20 cellular contexts compared by ENCODE assay signal in genomic region chr11:33654594-33654993, GRCh38. TPM values are rescaled to one million over a fixed set of nuclear protein-coding genes. Genes with fewer than 3 reads are reported as not detected.
A peak's percentile ranks its signal among the peaks of the same experiment; 100 is the strongest.
DNase-seq lines count a peak whose midpoint lies in the region; ATAC-seq, FAIRE-seq and TF ChIP-seq lines count a peak whose summit lies in the region.
"Had no signal": no experiment of that assay in that cellular context is flagged by ENCODE, and none has a peak within 500 bp of the region (broad histone marks: within the 10 kb centered on the region; RNA-seq: fewer than 3 reads in every experiment).

No MANE protein-coding gene starts in this region.

- no peaks in the 10 kb centered on the region for H3K9me3 Mint-ChIP-seq in nephron
- H3K9me3 Mint-ChIP-seq: CD14-positive monocyte; CD4-positive, alpha-beta memory T cell; IgD-negative memory B cell had no signal

- H3K36me3 ChIP-seq in GM06990 (ENCODE audit: control insufficient read depth, insufficient read depth, low read length) (no peaks in the 10 kb centered on the region), MM.1S (replicated peaks; ENCODE audit: insufficient read depth, low read length) (no peaks in the 10 kb centered on the region)
- H3K36me3 ChIP-seq: BLaER1, HAP-1 had no signal

- peaks cover 88% of the 10 kb centered on the region for H3K4me1 Mint-ChIP-seq in nephron
- H3K4me1 Mint-ChIP-seq: CD14-positive monocyte; CD4-positive, alpha-beta memory T cell; IgD-negative memory B cell had no signal

- no peaks in the 10 kb centered on the region for H3K36me3 Mint-ChIP-seq in nephron (ENCODE audit: low read depth)
- H3K36me3 Mint-ChIP-seq: CD14-positive monocyte; CD4-positive, alpha-beta memory T cell; IgD-negative memory B cell had no signal

- H3K27me3 ChIP-seq in GM06990 (replicated peaks; ENCODE audit: control insufficient read depth, insufficient read depth, low read length) (no peaks in the 10 kb centered on the region), MM.1S (replicated peaks; ENCODE audit: insufficient read depth, low read length) (no peaks in the 10 kb centered on the region)
- H3K27me3 ChIP-seq: BLaER1 had no signal

- H3K9me2 ChIP-seq in MM.1S (replicated peaks; ENCODE audit: insufficient read depth, low read length), result no peaks in the 10 kb centered on the region

- ATAC-seq in GM21367 (IDR thresholded peaks at IDR 0.05; ENCODE audit: unreplicated experiment), result no peak
- ATAC-seq: HepG2 had no signal

- H2AFZ ChIP-seq in MM.1S (ENCODE audit: low read length), result peak overlapping the region; percentile 17
- H2AFZ ChIP-seq: GM23248 had no signal

- H3K27me3 Mint-ChIP-seq in nephron (ENCODE audit: low read depth), result no peaks in the 10 kb centered on the region

- no peaks in the 10 kb centered on the region for H4K20me1 ChIP-seq in MM.1S (ENCODE audit: insufficient read depth, low read length)
- H4K20me1 ChIP-seq: BLaER1 had no signal

- peak; percentile 36 for FAIRE-seq in GM12892 (lab: Jason Lieb, UNC)
- FAIRE-seq: GM19239, HepG2 had no signal

- no peaks in the 10 kb centered on the region for H3K9me3 ChIP-seq in MM.1S (replicated peaks; ENCODE audit: insufficient read depth, low read length)
- H3K9me3 ChIP-seq: BLaER1, HAP-1 had no signal

- DNase-seq in GM06990 (ENCODE audit: extremely low read depth, insufficient read length) (no peak), GM12892 (ENCODE audit: insufficient read length) (no peak), MM.1S (peak; percentile 71), NCI-H1092 treated with DMSO at 0.1 percent for 48 hours (lab: John Stamatoyannopoulos, UW) (no peak), COLO668 (lab: John Stamatoyannopoulos, UW; ENCODE audit: unreplicated experiment) (no peak)
- DNase-seq: 8988T; Calu3; CD4-positive, alpha-beta memory T cell; DMS79 treated with DMSO at 0.1 percent for 48 hours; GF-D8; GM23248 had no signal

- no peak for TF ChIP-seq POLR2A in GM12892 (IDR thresholded peaks at IDR 0.05; ENCODE audit: low read depth, low read length)

- H3K79me2 ChIP-seq in MM.1S (ENCODE audit: low read length), result no peaks in the 10 kb centered on the region

- H3K4me1 ChIP-seq in MM.1S (ENCODE audit: low read length), result peaks cover 35% of the 10 kb centered on the region
- H3K4me1 ChIP-seq: BLaER1, HAP-1 had no signal

- H3K27ac Mint-ChIP-seq in nephron, result peak overlapping the region in 2 of 3 experiments; percentile 31 to 48
- H3K27ac Mint-ChIP-seq: CD14-positive monocyte, IgD-negative memory B cell had no signal

- H3F3A ChIP-seq in MM.1S (ENCODE audit: insufficient read depth, low read length), result peaks cover 7% of the 10 kb centered on the region; the same call in 1 of the 2 replicates

- H3K4me3 Mint-ChIP-seq in nephron, result no peak overlapping the region
- H3K4me3 Mint-ChIP-seq: CD4-positive, alpha-beta memory T cell; IgD-negative memory B cell had no signal

- TF ChIP-seq CTCF in GM06990 (IDR thresholded peaks at IDR 0.05; ENCODE audit: insufficient read depth, low read length, poor library complexity, severe bottlenecking) (no peak), MM.1S (IDR thresholded peaks at IDR 0.05; ENCODE audit: low read length) (no peak), nephron (IDR thresholded peaks at IDR 0.05; ENCODE audit: unreplicated experiment in 3 of 3) (no peak)

- peak overlapping the region; percentile 73 for H3K27ac ChIP-seq in MM.1S (ENCODE audit: low read length)
- H3K27ac ChIP-seq: BLaER1, GM23248 had no signal

- peak overlapping the region; percentile 7 for H3K4me2 ChIP-seq in MM.1S (ENCODE audit: low read depth, low read length)
- H3K4me2 ChIP-seq: BLaER1 had no signal

- H3K9ac ChIP-seq in MM.1S (ENCODE audit: low read length), result peak overlapping the region; percentile 29; the same call in 1 of the 2 replicates
- H3K9ac ChIP-seq: BLaER1, GM23248 had no signal

- H3K4me3 ChIP-seq in GM06990 (replicated peaks; ENCODE audit: low read depth, low read length), result peak overlapping the region; percentile 45
- H3K4me3 ChIP-seq in MM.1S (ENCODE audit: low read length), result no peak overlapping the region
- H3K4me3 ChIP-seq: BLaER1, GM23248, HAP-1 had no signal

RNA-seq across cellular contexts. Expression of gene C11orf91, which starts 46.0 kb away (rescaled TPM):
- polyA plus RNA-seq in GM12892 (2012; ENCODE audit: missing spikeins), result not detected
- polyA plus RNA-seq: AG04450; CD14-positive monocyte; CD4-positive, alpha-beta memory T cell; GM23248; HepG2; IgD-negative memory B cell had no signal
